In genomic region chr20:19384940-19385339, GRCh38 we compare ENCODE assay signal across 34 cellular contexts.
"Had no signal": no experiment of that assay in that cellular context is flagged by ENCODE, and none has a peak within 500 bp of the region (broad histone marks: within the 10 kb centered on the region; RNA-seq: fewer than 3 reads in every experiment).

No MANE protein-coding gene starts in this region.

- H3K27me3 ChIP-seq: MG63 had no signal

- H3K36me3 ChIP-seq: MG63 had no signal

- DNase-seq: Karpas-422, Kasumi-1, MG63, MM.1S, MV-4-11, NCI-H1048, NCI-H1092, NCI-H1092 treated with DMSO at 0.1 percent for 48 hours, NCI-H1105, NCI-H1105 treated with DMSO at 0.1 percent for 48 hours, NCI-H1417, NCI-H1417 treated with DMSO at 0.1 percent for 48 hours, NCI-H1436, NCI-H1436 treated with DMSO at 0.1 percent for 48 hours, NCI-H146, NCI-H1694, NCI-H1694 treated with DMSO at 0.1 percent for 48 hours, NCI-H187, NCI-H187 treated with DMSO at 0.1 percent for 48 hours, NCI-H1930, NCI-H2029, NCI-H2029 treated with DMSO at 0.1 percent for 48 hours, NCI-H2081, NCI-H2081 treated with DMSO at 0.1 percent for 48 hours, NCI-H2107, NCI-H2171, NCI-H2171 treated with DMSO at 0.1 percent for 48 hours, NCI-H2227 treated with DMSO at 0.1 percent for 48 hours, NCI-H226, NCI-H345, NCI-H446, NCI-H446 treated with DMSO at 0.1 percent for 48 hours, NCI-H510A, NCI-H510A treated with DMSO at 0.1 percent for 48 hours had no signal

- H3K4me3 ChIP-seq: MG63 had no signal

- H3K9me3 ChIP-seq: MG63 had no signal
